25 cellular contexts compared by ENCODE assay signal in the genomic region with DNA sequence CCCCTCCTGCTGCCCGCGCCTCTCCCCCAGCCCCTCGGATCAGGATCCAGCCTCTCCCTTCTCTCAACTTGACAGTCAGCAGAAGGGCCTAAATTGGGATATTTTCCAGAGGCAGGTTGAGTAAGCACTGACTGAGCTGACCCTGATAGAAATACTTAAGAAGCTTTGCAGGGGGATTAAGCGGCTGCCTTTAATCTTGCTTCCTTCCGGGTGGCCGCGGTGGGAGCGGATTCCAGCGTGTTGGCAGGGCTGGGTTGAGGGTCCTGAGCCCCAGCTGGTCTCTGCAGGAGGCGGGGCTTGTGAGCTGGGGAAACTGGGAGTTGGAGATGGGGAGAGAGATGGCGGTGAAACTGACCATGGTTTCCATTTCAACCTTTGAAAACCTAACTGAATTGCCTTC.
A peak's percentile ranks its signal among the peaks of the same experiment; 100 is the strongest.
DNase-seq lines count a peak whose midpoint lies in the region; ATAC-seq and TF ChIP-seq lines count a peak whose summit lies in the region.
"Had no signal": no experiment of that assay in that cellular context is flagged by ENCODE, and none has a peak within 500 bp of the region (broad histone marks: within the 10 kb centered on the region; RNA-seq: fewer than 3 reads in every experiment).

No MANE protein-coding gene starts in this region.

- H3K27ac Mint-ChIP-seq in H9: peak overlapping the region in 2 of 3 experiments; percentile 74 to 78; a peak in 3 of 7 replicates
- H3K27ac Mint-ChIP-seq: activated CD8-positive, alpha-beta memory T cell treated with anti-CD3 and anti-CD28 coated beads, Interleukin-2, amount 10 ng/mL, durations not matched to agents 7 days and 5 days; B cell had no signal

- no peaks in the 10 kb centered on the region for H3K36me3 Mint-ChIP-seq in H9 (ENCODE audit: insufficient read depth in 1 of 3, low read depth in 3 of 3)
- H3K36me3 Mint-ChIP-seq: activated CD8-positive, alpha-beta memory T cell treated with anti-CD3 and anti-CD28 coated beads, Interleukin-2, amount 10 ng/mL, durations not matched to agents 7 days and 5 days had no signal

- no CpG with 5 or more reads among the region's 11 CpGs for WGBS in H9 (ENCODE audit: extremely low coverage, insufficient read length, low lambda C conversion rate)

- no peak overlapping the region for H3K56ac ChIP-seq in H9 (ENCODE audit: insufficient read length, low read depth, low read length)

- no peak overlapping the region for H4K5ac ChIP-seq in H9 (ENCODE audit: insufficient read length, low read depth, low read length)

- H4K20me1 ChIP-seq in H9 (ENCODE audit: control insufficient read depth, insufficient read depth, insufficient read length) (no peaks in the 10 kb centered on the region), osteoblast (ENCODE audit: insufficient read depth, low read length) (no peaks in the 10 kb centered on the region)

- H2BK5ac ChIP-seq in H9 (ENCODE audit: insufficient read length, low read length): no peak overlapping the region

- H2AFZ ChIP-seq in H9 (ENCODE audit: low read length): no peak overlapping the region
- H2AFZ ChIP-seq in osteoblast (ENCODE audit: low read length): no peak overlapping the region

- no peaks in the 10 kb centered on the region for H3K36me3 ChIP-seq in iPS-20b (ENCODE audit: insufficient read depth, low read depth, low read length)
- no peaks in the 10 kb centered on the region for H3K36me3 ChIP-seq in osteoblast (ENCODE audit: insufficient read depth, low read length)
- H3K36me3 ChIP-seq: prostate gland, tibial artery, vagina had no signal

- no peak overlapping the region for H3K18ac ChIP-seq in H9 (ENCODE audit: insufficient read length, low read depth, low read length)

- H3K9ac ChIP-seq in H9 (ENCODE audit: extremely low read depth, insufficient read length, low read length): no peak overlapping the region
- no peak overlapping the region; the same call in 1 of the 2 replicates for H3K9ac ChIP-seq in iPS-20b (ENCODE audit: low read depth, low read length)
- H3K9ac ChIP-seq: SK-N-SH had no signal

- no peak overlapping the region for H3K4ac ChIP-seq in H9 (ENCODE audit: low read depth, low read length)

- TF ChIP-seq CTCF in H9 (conservative IDR thresholded peaks at IDR 0.05): no peak
- TF ChIP-seq CTCF in osteoblast (IDR thresholded peaks at IDR 0.05; ENCODE audit: extremely low read depth, low read depth, low read length): no peak

- H2BK12ac ChIP-seq in H9 (ENCODE audit: insufficient read length, low read depth, low read length): no peak overlapping the region

- H3K4me3 Mint-ChIP-seq in H9: no peak overlapping the region
- H3K4me3 Mint-ChIP-seq: activated CD8-positive, alpha-beta memory T cell treated with anti-CD3 and anti-CD28 coated beads, Interleukin-2, amount 10 ng/mL, durations not matched to agents 7 days and 5 days; B cell had no signal

- H4K8ac ChIP-seq in H9 (replicated peaks; ENCODE audit: insufficient read length, low read depth, low read length): no peak overlapping the region

- H3K4me2 ChIP-seq in H9 (ENCODE audit: insufficient read depth, insufficient read length, low read length): no peak overlapping the region
- peak overlapping the region; percentile 52 for H3K4me2 ChIP-seq in osteoblast (ENCODE audit: insufficient read depth, low read length)
- H3K4me2 ChIP-seq: SK-N-SH had no signal

- H3K27me3 ChIP-seq in H9 (ENCODE audit: insufficient read depth, low read length) (no peaks in the 10 kb centered on the region), iPS-20b (ENCODE audit: insufficient read depth, low read length) (no peaks in the 10 kb centered on the region), osteoblast (ENCODE audit: insufficient read depth, low read length) (peaks cover 33% of the 10 kb centered on the region)
- H3K27me3 ChIP-seq: tibial artery, vagina had no signal

- no peak overlapping the region for H2BK15ac ChIP-seq in H9 (ENCODE audit: low read depth, low read length)

- no peak overlapping the region for H2BK120ac ChIP-seq in H9 (ENCODE audit: low read depth, low read length, poor library complexity, severe bottlenecking)

- H3K9me3 Mint-ChIP-seq in H9: no peaks in the 10 kb centered on the region

- H3K14ac ChIP-seq in H9 (ENCODE audit: insufficient read depth, low read length): no peak overlapping the region

- no peak overlapping the region for H4K91ac ChIP-seq in H9 (ENCODE audit: insufficient read length, low read depth, low read length)

- H3K23me2 ChIP-seq in H9 (ENCODE audit: insufficient read length, low read depth, low read length, poor library complexity, severe bottlenecking): no peaks in the 10 kb centered on the region

- ATAC-seq in GM19397 (IDR thresholded peaks at IDR 0.05; ENCODE audit: unreplicated experiment): no peak
- ATAC-seq: activated CD8-positive, alpha-beta memory T cell treated with anti-CD3 and anti-CD28 coated beads, Interleukin-2, amount 10 ng/mL, durations not matched to agents 7 days and 5 days; left ventricle myocardium superior; PC-3 had no signal

- H3K4me1 ChIP-seq in H9 (ENCODE audit: insufficient read depth, low read length) (peaks cover 4% of the 10 kb centered on the region; the same call in 1 of the 2 replicates), iPS-20b (ENCODE audit: insufficient read depth, low read length) (peaks cover 24% of the 10 kb centered on the region; the same call in 1 of the 2 replicates), osteoblast (ENCODE audit: insufficient read depth, low read length) (peaks cover 3% of the 10 kb centered on the region)
- H3K4me1 ChIP-seq: prostate gland, tibial artery, vagina had no signal

- no peaks in the 10 kb centered on the region for H3K9me3 ChIP-seq in H9 (ENCODE audit: control insufficient read depth, low read depth, low read length)
- no peaks in the 10 kb centered on the region for H3K9me3 ChIP-seq in iPS-20b (ENCODE audit: insufficient read depth, low read depth, low read length)
- no peaks in the 10 kb centered on the region for H3K9me3 ChIP-seq in osteoblast (ENCODE audit: low read depth, low read length)
- H3K9me3 ChIP-seq: prostate gland, SK-N-SH, tibial artery, vagina had no signal

- H3K27ac ChIP-seq in H9 (ENCODE audit: insufficient read length, low read depth, low read length): no peak overlapping the region
- no peak overlapping the region for H3K27ac ChIP-seq in iPS-20b (ENCODE audit: low read length)
- H3K27ac ChIP-seq in osteoblast (ENCODE audit: low read depth, low read length): no peak overlapping the region
- H3K27ac ChIP-seq: prostate gland, tibial artery, vagina had no signal

- H3K27me3 Mint-ChIP-seq in H9 (ENCODE audit: low read depth): peaks cover 4% of the 10 kb centered on the region; the same call in 1 of the 2 replicates
- H3K27me3 Mint-ChIP-seq: activated CD8-positive, alpha-beta memory T cell treated with anti-CD3 and anti-CD28 coated beads, Interleukin-2, amount 10 ng/mL, durations not matched to agents 7 days and 5 days; B cell had no signal

- H3K4me1 Mint-ChIP-seq in H9: peaks cover 22 to 29% of the 10 kb centered on the region in 2 experiments
- H3K4me1 Mint-ChIP-seq: activated CD8-positive, alpha-beta memory T cell treated with anti-CD3 and anti-CD28 coated beads, Interleukin-2, amount 10 ng/mL, durations not matched to agents 7 days and 5 days; B cell had no signal

- no peaks in the 10 kb centered on the region for H3K79me1 ChIP-seq in H9 (ENCODE audit: insufficient read depth, low read depth, low read length, poor library complexity, severe bottlenecking)

- DNase-seq in H9: no peak
- peak; percentile 35 for DNase-seq in amniotic epithelial cell (ENCODE audit: low read depth)
- DNase-seq in osteoblast (ENCODE audit: insufficient read length, low spot score, missing footprints): no peak
- DNase-seq in NCI-H2196 treated with DMSO at 0.1 percent for 48 hours (lab: John Stamatoyannopoulos, UW; ENCODE audit: unreplicated experiment): no peak
- no peak for DNase-seq in NAMALWA (ENCODE audit: low spot score)
- no peak for DNase-seq in pons (ENCODE audit: low spot score)
- DNase-seq: ACHN; activated CD4-positive, alpha-beta T cell treated with anti-CD3 and anti-CD28 coated beads, Interleukin-2, amount 50 U/mL, for 4 hours; activated CD8-positive, alpha-beta memory T cell treated with anti-CD3 and anti-CD28 coated beads, Interleukin-2, amount 10 ng/mL, durations not matched to agents 7 days and 5 days; activated naive CD4-positive, alpha-beta T cell treated with Interleukin-2 at 50 U/mL for 16 hours; activated T-cell treated with anti-CD3 and anti-CD28 coated beads, Interleukin-2, amount 50 U/mL, for 48 hours; hypothalamus; Kasumi-1; left ventricle myocardium superior; NCI-H146; NCI-H510A; PC-3; SK-N-SH; stimulated activated CD4-positive, alpha-beta T cell treated with anti-CD3 and anti-CD28 coated beads, Interleukin-4, amount 100 ng/mL, for 24 hours; tibial artery had no signal

- H2BK20ac ChIP-seq in H9 (ENCODE audit: low read depth, low read length, poor library complexity, severe bottlenecking): no peak overlapping the region

- H3K23ac ChIP-seq in H9 (ENCODE audit: insufficient read length, low read depth, low read length): no peak overlapping the region

- H3T11ph ChIP-seq in H9 (ENCODE audit: low read length): no peak overlapping the region

- H2AK5ac ChIP-seq in H9 (ENCODE audit: insufficient read length, low read length): no peak overlapping the region

- H3K4me3 ChIP-seq in iPS-20b (ENCODE audit: low read length): 0 out of 2 replicates have a peak overlapping the region, but pooled peaks have one; percentile 19
- peak overlapping the region; percentile 15 for H3K4me3 ChIP-seq in osteoblast (ENCODE audit: insufficient read depth, low read length)
- H3K4me3 ChIP-seq: prostate gland, tibial artery, vagina had no signal

- H3K79me2 ChIP-seq in H9 (ENCODE audit: insufficient read depth, low read length): no peaks in the 10 kb centered on the region
- no peaks in the 10 kb centered on the region for H3K79me2 ChIP-seq in osteoblast (ENCODE audit: insufficient read depth, low read length)
